In the genomic region with DNA sequence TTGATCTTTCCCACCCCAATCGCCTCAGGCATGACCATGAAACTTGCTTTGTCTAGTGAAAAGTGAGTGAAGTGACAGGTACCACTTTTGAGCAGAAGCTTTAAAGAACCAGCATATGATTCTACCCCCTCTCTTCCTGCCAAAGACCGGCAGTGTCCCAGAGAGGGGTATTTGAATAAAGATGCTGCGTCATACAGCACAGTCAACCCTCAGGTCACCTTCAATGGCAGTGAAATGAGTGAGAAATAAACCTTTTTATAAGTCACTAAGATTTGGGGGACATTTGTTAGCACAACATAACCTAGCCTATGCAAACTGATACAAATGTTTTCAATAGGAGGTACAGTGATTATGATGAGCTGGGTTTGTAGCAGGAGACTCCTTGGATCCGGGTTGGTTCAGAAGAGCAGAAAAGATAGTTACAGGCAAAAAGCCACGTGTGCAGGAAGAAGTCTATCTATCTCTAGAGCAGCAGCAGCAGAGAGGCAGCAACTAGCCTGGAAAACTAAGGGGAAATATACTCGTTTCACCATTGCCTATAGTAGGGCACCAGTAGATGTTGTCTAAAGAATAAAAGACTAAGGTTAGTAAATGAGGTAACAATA, we compare ENCODE assay signal across 26 cellular contexts. TPM values are rescaled to one million over a fixed set of nuclear protein-coding genes. Genes with fewer than 3 reads are reported as not detected.
A peak's percentile ranks its signal among the peaks of the same experiment; 100 is the strongest.
DNase-seq lines count a peak whose midpoint lies in the region; ATAC-seq, FAIRE-seq and TF ChIP-seq lines count a peak whose summit lies in the region.
"Had no signal": no experiment of that assay in that cellular context is flagged by ENCODE, and none has a peak within 500 bp of the region (broad histone marks: within the 10 kb centered on the region; RNA-seq: fewer than 3 reads in every experiment).

No MANE protein-coding gene starts in this region.

- no TSS peak for BruUV-seq in K562 (replicated peaks; lab: Mats Ljungman, UMichigan)

- TF ChIP-seq POLR2A in K562 (conservative IDR thresholded peaks at IDR 0.05), result no peak

- CTCF ChIA-PET in K562 (lab: Yijun Ruan, JAX; ENCODE audit: low intra/inter-chr PET ratio), result no interaction called here

- peak; percentile 84 for ATAC-seq in K562
- ATAC-seq: CD8-positive, alpha-beta T cell; HCT116 had no signal

- peak; percentile 75 for DNase-seq in NCI-H69 (lab: John Stamatoyannopoulos, UW)
- peak in 2 of 4 experiments; percentile 20 to 49 for DNase-seq in K562 (ENCODE audit: extremely low read depth in 1 of 4, low spot score in 3 of 4)
- DNase-seq in neural crest cell (ENCODE audit: low read depth, low spot score), result no peak
- DNase-seq in GM19239 (ENCODE audit: insufficient read length, low spot score), result no peak
- no peak for DNase-seq in NCI-H82 treated with DMSO at 0.1 percent for 48 hours (lab: John Stamatoyannopoulos, UW; ENCODE audit: unreplicated experiment)
- no peak for DNase-seq in ureter (ENCODE audit: low spot score)
- DNase-seq in NCI-H1092 treated with DMSO at 0.1 percent for 48 hours (lab: John Stamatoyannopoulos, UW), result no peak
- DNase-seq: Caco-2; CD8-positive, alpha-beta T cell; GM23248; Karpas-422; NCI-H1105; NCI-H1436 treated with DMSO at 0.1 percent for 48 hours; NCI-H2029; NCI-H446; NCI-H524 treated with DMSO at 0.1 percent for 48 hours; NCI-H82; Peyer's patch; SHP77 treated with DMSO at 0.1 percent for 48 hours; SW 1271 had no signal

- peaks cover 3% of the 10 kb centered on the region for H3K9me3 Mint-ChIP-seq in neural crest cell
- H3K9me3 Mint-ChIP-seq: CD8-positive, alpha-beta T cell had no signal

- no peaks in the 10 kb centered on the region for H3K27me3 Mint-ChIP-seq in neural crest cell (ENCODE audit: low read depth)
- H3K27me3 Mint-ChIP-seq: B cell had no signal

- H3K4me1 Mint-ChIP-seq in neural crest cell, result peaks cover 36% of the 10 kb centered on the region

- H3K4me2 ChIP-seq in K562 (ENCODE audit: insufficient read depth, low read length), result peak overlapping the region; percentile 39

- H3K9me3 ChIP-seq in K562 (replicated peaks; ENCODE audit: control insufficient read depth, insufficient read depth, low read depth, low read length), result no peaks in the 10 kb centered on the region
- H3K9me3 ChIP-seq: Caco-2, Peyer's patch had no signal

- no peaks in the 10 kb centered on the region for H3K79me2 ChIP-seq in K562 (ENCODE audit: control insufficient read depth, insufficient read depth, low read length)

- no peak for TF ChIP-seq EP300 in K562 (IDR thresholded peaks at IDR 0.05; ENCODE audit: low read length)

- intact Hi-C loops in K562 (cut with micrococcal nuclease), result no loop called here

- POLR2A ChIA-PET in K562 (lab: Yijun Ruan, JAX), result no interaction called here

- no peaks in the 10 kb centered on the region for H3K27me3 ChIP-seq in K562 (ENCODE audit: control insufficient read depth in 2 of 2, insufficient read depth in 2 of 2, low read length in 2 of 2)
- H3K27me3 ChIP-seq: Peyer's patch had no signal

- no peak overlapping the region for H3K9ac ChIP-seq in K562 (ENCODE audit: insufficient read depth in 1 of 2, low read depth in 2 of 2, low read length in 2 of 2)
- H3K9ac ChIP-seq: GM23248 had no signal

- TF ChIP-seq CTCF in K562 (IDR thresholded peaks at IDR 0.05 in 2 of 3, conservative IDR thresholded peaks at IDR 0.05 in 1 of 3; ENCODE audit: insufficient read depth in 2 of 3, low read depth in 1 of 3, low read length in 3 of 3) (no peak), neural crest cell (conservative IDR thresholded peaks at IDR 0.05) (no peak)

- 9% methylated on average over 6 of the region's 6 CpGs for WGBS in K562 (ENCODE audit: insufficient coverage, low coverage, missing lambda C conversion rate)

- H3K4me3 ChIP-seq in K562, result no peak overlapping the region
- H3K4me3 ChIP-seq: GM23248, Peyer's patch, SK-N-MC had no signal

- no peak overlapping the region for H3K4me3 Mint-ChIP-seq in neural crest cell
- H3K4me3 Mint-ChIP-seq: B cell; CD8-positive, alpha-beta T cell had no signal

- H3K27ac Mint-ChIP-seq in neural crest cell (ENCODE audit: unreplicated experiment), result peak overlapping the region; percentile 45
- H3K27ac Mint-ChIP-seq: B cell; CD8-positive, alpha-beta T cell had no signal

- in situ Hi-C loops in K562 (cut with MboI), result loop anchor here (25.0 kb wide), 1 partner anchor 896 kb away; no protein-coding TSS in a partner anchor

- H3K36me3 ChIP-seq in K562 (ENCODE audit: control insufficient read depth, insufficient read depth, low read length), result no peaks in the 10 kb centered on the region
- H3K36me3 ChIP-seq: Peyer's patch had no signal

- TF ChIP-seq RAD21 in K562 (CRISPR knock-in tag; conservative IDR thresholded peaks at IDR 0.05 in 1 of 2, IDR thresholded peaks at IDR 0.05 in 1 of 2), result no peak

- H3K4me1 ChIP-seq in K562 (replicated peaks in 1 of 2; ENCODE audit: control insufficient read depth in 2 of 2, insufficient read depth in 2 of 2, low read length in 2 of 2), result peaks cover 0 to 12% of the 10 kb centered on the region in 2 experiments; a peak in 2 of 5 replicates
- H3K4me1 ChIP-seq: Caco-2, Peyer's patch had no signal

- H3K36me3 Mint-ChIP-seq in neural crest cell (ENCODE audit: low read depth), result peaks cover 3% of the 10 kb centered on the region
- H3K36me3 Mint-ChIP-seq: CD8-positive, alpha-beta T cell had no signal

- peak overlapping the region; percentile 12; the same call in 1 of the 3 replicates for H3K27ac ChIP-seq in K562 (ENCODE audit: extremely low read depth, low read depth, low read length)
- H3K27ac ChIP-seq: C4-2B, GM23248, HL-60, Peyer's patch, SK-N-MC had no signal

- H3K9me1 ChIP-seq in K562 (ENCODE audit: control insufficient read depth, insufficient read depth, low read length), result no peaks in the 10 kb centered on the region

- peak overlapping the region; percentile 95 for H2AFZ ChIP-seq in K562 (ENCODE audit: low read depth, low read length)
- H2AFZ ChIP-seq: GM23248 had no signal

- H4K20me1 ChIP-seq in K562 (replicated peaks; ENCODE audit: control insufficient read depth, insufficient read depth, low read length), result no peaks in the 10 kb centered on the region

- FAIRE-seq in K562 (lab: Jason Lieb, UNC) (peak; percentile 37), GM19239 (lab: Jason Lieb, UNC) (no peak)
- FAIRE-seq: G401.6 had no signal

TF ChIP-seq in K562, 482 proteins besides CTCF, POLR2A, EP300 and RAD21 (continues in another document):
- TF ChIP-seq SUPT5H (IDR thresholded peaks at IDR 0.05), result no peak

RNA-seq across cellular contexts. Expression of gene SPRY1, which starts 30.3 kb away (rescaled TPM):
- total RNA-seq in K562 (2011; cell fraction: chromatin; rRNA removed; ENCODE audit: low replicate concordance), result 3.2 TPM in 2 replicates
- 1.4 and 2.3 TPM in 2 replicates for total RNA-seq in K562 (2011; cell fraction: nucleolus; rRNA removed)
- total RNA-seq in K562 (2011; cell fraction: nucleoplasm; rRNA removed), result 2.4 and 3.0 TPM in 2 replicates
- 0.37 and 1.9 TPM in 2 replicates for total RNA-seq in K562 (2014; rRNA removed)
- 0.25 and 0.54 TPM in 2 replicates for total RNA-seq in K562 (2014; rRNA removed; fragmentation: Illumina TruSeq; extraction: Trizol)
- 0.15 and 0.29 TPM in 2 replicates for total RNA-seq in K562 (2015; rRNA removed; fragmentation: Illumina TruSeq; extraction: Trizol)
- 1.00 and 1.0 TPM in 2 replicates for total RNA-seq in K562 (2021)
- 0.91 and 1.1 TPM in 2 replicates for polyA plus RNA-seq in K562 (2011; rRNA removed)
- 0.66 and 1.4 TPM in 2 replicates for polyA plus RNA-seq in K562 (2011; cell fraction: cytosol; rRNA removed)
- 1.5 and 1.9 TPM in 2 replicates for polyA plus RNA-seq in K562 (2011; cell fraction: nucleus; rRNA removed)
- polyA plus RNA-seq in K562 (2012), result 0.30 and 0.32 TPM in 2 replicates
- polyA plus RNA-seq in K562 (2014; fragmentation: Illumina TruSeq; extraction: Trizol), result 0.36 and 0.55 TPM in 2 replicates
- polyA plus RNA-seq in K562 (2014; fragmentation: Nextera tagmentation; extraction: Ambion mirVana), result under 1 TPM in 1 of 2 experiments, not detected in 1; 0.18 TPM
- 0.36 and 0.81 TPM in 2 replicates for polyA plus RNA-seq in K562 (2014; rRNA removed)
- polyA minus RNA-seq in K562 (2011; rRNA and poly(A)+ RNA removed), result 1.1 and 2.4 TPM in 2 replicates
- polyA minus RNA-seq in K562 (2011; cell fraction: cytosol; rRNA and poly(A)+ RNA removed), result 0.67 and 1.3 TPM in 2 replicates
- polyA minus RNA-seq in K562 (2011; cell fraction: nucleus; rRNA and poly(A)+ RNA removed), result 1.8 and 3.6 TPM in 2 replicates
- total RNA-seq in neural crest cell, result 125 and 134 TPM in 2 replicates
- total RNA-seq in ureter, result 197 TPM

Comparison
In these comparisons a context has a peak if more than half of its experiments do, and no peak if none do; other contexts are left out.
1. RNA of gene SPRY1, which starts 30.3 kb away (total RNA-seq): 197 TPM in ureter (single experiment) and 125 to 134 TPM in neural crest cell; 0.15 to 3.2 TPM in K562; every median in the first group is over 10 times any median in the second.